Comparison of ENCODE assay signal across 8 cellular contexts in genomic region chr10:76984559-76985443, GRCh38.
DNase-seq lines count a peak whose midpoint lies in the region; ATAC-seq and TF ChIP-seq lines count a peak whose summit lies in the region.

No MANE protein-coding gene starts in this region.

- H3K4me3 ChIP-seq in lower leg skin (ENCODE audit: low read depth, poor library complexity, severe bottlenecking), result no peak overlapping the region

- no peaks in the 10 kb centered on the region for H3K4me1 Mint-ChIP-seq in activated CD4-positive, alpha-beta T cell treated with anti-CD3 and anti-CD28 coated beads, Interleukin-2, amount 10 ng/mL, durations not matched to agents 7 days and 5 days

- no peak for TF ChIP-seq POLR2A in lower leg skin (IDR thresholded peaks at IDR 0.05)

- no peak overlapping the region for H3K27ac Mint-ChIP-seq in activated CD4-positive, alpha-beta T cell treated with anti-CD3 and anti-CD28 coated beads, Interleukin-2, amount 10 ng/mL, durations not matched to agents 7 days and 5 days

- POLR2A ChIA-PET in activated CD4-positive, alpha-beta T cell treated with anti-CD3 and anti-CD28 coated beads, Interleukin-2, amount 10 ng/mL, durations not matched to agents 7 days and 5 days (lab: Charles Lee), result no interaction called here

- H3K4me3 Mint-ChIP-seq in activated CD4-positive, alpha-beta T cell treated with anti-CD3 and anti-CD28 coated beads, Interleukin-2, amount 10 ng/mL, durations not matched to agents 7 days and 5 days, result no peak overlapping the region

- ATAC-seq in GM18873 (IDR thresholded peaks at IDR 0.05; ENCODE audit: low FRiP score, unreplicated experiment) (peak; percentile 66), HG03354 (IDR thresholded peaks at IDR 0.05; ENCODE audit: poor library complexity, severe bottlenecking, unreplicated experiment) (peak; percentile 90)

- peak in 1 of 3 donors; percentile 58 for TF ChIP-seq CTCF in lower leg skin (IDR thresholded peaks at IDR 0.05)

- intact Hi-C loops in lower leg skin (cut with DNase I; ENCODE audit: low total_unique reads), result no loop called here

- CTCF ChIA-PET in activated CD4-positive, alpha-beta T cell treated with anti-CD3 and anti-CD28 coated beads, Interleukin-2, amount 10 ng/mL, durations not matched to agents 7 days and 5 days (lab: Charles Lee), result no interaction called here

- H3K36me3 Mint-ChIP-seq in activated CD4-positive, alpha-beta T cell treated with anti-CD3 and anti-CD28 coated beads, Interleukin-2, amount 10 ng/mL, durations not matched to agents 7 days and 5 days (ENCODE audit: low read depth), result no peaks in the 10 kb centered on the region

- DNase-seq in AG08395 (ENCODE audit: low spot score) (peak; percentile 60), NCI-H345 (lab: John Stamatoyannopoulos, UW) (peak; percentile 59), dermis blood vessel endothelial cell (peak; percentile 79), lower leg skin (ENCODE audit: low spot score in 2 of 2) (peak; percentile 63 to 91)
- DNase-seq in activated CD4-positive, alpha-beta T cell treated with anti-CD3 and anti-CD28 coated beads, Interleukin-2, amount 10 ng/mL, durations not matched to agents 7 days and 5 days, result peak; percentile 75
- peak; percentile 17 to 31 (median 21) for DNase-seq in stimulated activated CD4-positive, alpha-beta T cell treated with anti-CD3 and anti-CD28 coated beads, TNF-alpha, amount 100 ng/mL, for 4 hours (ENCODE audit: low read depth in 3 of 3)

- H3K27me3 Mint-ChIP-seq in activated CD4-positive, alpha-beta T cell treated with anti-CD3 and anti-CD28 coated beads, Interleukin-2, amount 10 ng/mL, durations not matched to agents 7 days and 5 days, result no peaks in the 10 kb centered on the region

- WGBS in lower leg skin, 2 donors, result 21% methylated on average over 6 of the region's 6 CpGs

- no peaks in the 10 kb centered on the region for H3K9me3 Mint-ChIP-seq in activated CD4-positive, alpha-beta T cell treated with anti-CD3 and anti-CD28 coated beads, Interleukin-2, amount 10 ng/mL, durations not matched to agents 7 days and 5 days

Comparison
In these comparisons a context has a peak if more than half of its experiments do, and no peak if none do; other contexts are left out.
1. DNase-seq: peak in every context shown above with its lines; median percentile 79 in dermis blood vessel endothelial cell; 77 in lower leg skin; 75 in activated CD4-positive, alpha-beta T cell treated with anti-CD3 and anti-CD28 coated beads, Interleukin-2, amount 10 ng/mL, durations not matched to agents 7 days and 5 days; 60 in AG08395; 59 in NCI-H345; 21 in stimulated activated CD4-positive, alpha-beta T cell treated with anti-CD3 and anti-CD28 coated beads, TNF-alpha, amount 100 ng/mL, for 4 hours.